In the genomic region with DNA sequence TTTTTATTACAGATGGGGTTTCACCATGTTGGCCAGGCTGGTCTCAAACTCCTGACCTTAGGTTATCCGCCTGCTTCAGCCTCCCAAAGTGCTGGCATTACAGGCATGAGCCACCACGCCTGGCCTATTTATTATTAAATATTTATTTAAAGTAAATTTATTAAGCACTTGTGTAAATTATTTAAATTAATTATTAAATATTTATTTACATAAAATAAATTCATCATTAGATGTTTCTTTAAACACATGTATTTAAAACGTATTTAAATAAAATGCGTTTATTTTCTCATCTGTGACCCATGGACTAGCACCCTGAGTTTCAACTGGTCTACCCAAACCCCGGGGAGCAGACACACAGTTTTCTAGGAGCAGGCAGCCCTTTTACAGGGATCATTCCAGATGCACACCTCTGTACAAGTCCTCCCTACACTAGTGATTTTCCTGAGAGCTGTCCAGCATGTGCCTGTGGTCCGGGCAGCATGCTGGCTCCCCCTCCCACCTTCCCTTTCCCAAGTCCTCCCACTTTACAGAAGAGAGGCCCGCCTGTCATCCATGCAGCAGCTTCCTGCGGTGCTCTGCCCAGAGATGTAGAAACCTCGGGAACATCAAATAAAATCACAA, we compare ENCODE assay signal across 1 cellular context.
TF ChIP-seq lines count a peak whose summit lies in the region.

No MANE protein-coding gene starts in this region.

TF ChIP-seq in GM12878, 131 proteins besides CTCF, POLR2A, EP300 and RAD21:
- no peak for TF ChIP-seq NR2F1 (conservative IDR thresholded peaks at IDR 0.05)
- TF ChIP-seq SREBF2 (IDR thresholded peaks at IDR 0.05; ENCODE audit: low read length) = no peak
- TF ChIP-seq, protein P1, sequence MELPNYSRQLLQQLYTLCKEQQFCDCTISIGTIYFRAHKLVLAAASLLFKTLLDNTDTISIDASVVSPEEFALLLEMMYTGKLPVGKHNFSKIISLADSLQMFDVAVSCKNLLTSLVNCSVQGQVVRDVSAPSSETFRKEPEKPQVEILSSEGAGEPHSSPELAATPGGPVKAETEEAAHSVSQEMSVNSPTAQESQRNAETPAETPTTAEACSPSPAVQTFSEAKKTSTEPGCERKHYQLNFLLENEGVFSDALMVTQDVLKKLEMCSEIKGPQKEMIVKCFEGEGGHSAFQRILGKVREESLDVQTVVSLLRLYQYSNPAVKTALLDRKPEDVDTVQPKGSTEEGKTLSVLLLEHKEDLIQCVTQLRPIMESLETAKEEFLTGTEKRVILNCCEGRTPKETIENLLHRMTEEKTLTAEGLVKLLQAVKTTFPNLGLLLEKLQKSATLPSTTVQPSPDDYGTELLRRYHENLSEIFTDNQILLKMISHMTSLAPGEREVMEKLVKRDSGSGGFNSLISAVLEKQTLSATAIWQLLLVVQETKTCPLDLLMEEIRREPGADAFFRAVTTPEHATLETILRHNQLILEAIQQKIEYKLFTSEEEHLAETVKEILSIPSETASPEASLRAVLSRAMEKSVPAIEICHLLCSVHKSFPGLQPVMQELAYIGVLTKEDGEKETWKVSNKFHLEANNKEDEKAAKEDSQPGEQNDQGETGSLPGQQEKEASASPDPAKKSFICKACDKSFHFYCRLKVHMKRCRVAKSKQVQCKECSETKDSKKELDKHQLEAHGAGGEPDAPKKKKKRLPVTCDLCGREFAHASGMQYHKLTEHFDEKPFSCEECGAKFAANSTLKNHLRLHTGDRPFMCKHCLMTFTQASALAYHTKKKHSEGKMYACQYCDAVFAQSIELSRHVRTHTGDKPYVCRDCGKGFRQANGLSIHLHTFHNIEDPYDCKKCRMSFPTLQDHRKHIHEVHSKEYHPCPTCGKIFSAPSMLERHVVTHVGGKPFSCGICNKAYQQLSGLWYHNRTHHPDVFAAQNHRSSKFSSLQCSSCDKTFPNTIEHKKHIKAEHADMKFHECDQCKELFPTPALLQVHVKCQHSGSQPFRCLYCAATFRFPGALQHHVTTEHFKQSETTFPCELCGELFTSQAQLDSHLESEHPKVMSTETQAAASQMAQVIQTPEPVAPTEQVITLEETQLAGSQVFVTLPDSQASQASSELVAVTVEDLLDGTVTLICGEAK (IDR thresholded peaks at IDR 0.05; ENCODE audit: borderline replicate concordance) = no peak
- no peak for TF ChIP-seq EGR1 (IDR thresholded peaks at IDR 0.05; ENCODE audit: borderline replicate concordance in 1 of 2, low read depth in 2 of 2, low read length in 2 of 2)
- TF ChIP-seq, protein P2, sequence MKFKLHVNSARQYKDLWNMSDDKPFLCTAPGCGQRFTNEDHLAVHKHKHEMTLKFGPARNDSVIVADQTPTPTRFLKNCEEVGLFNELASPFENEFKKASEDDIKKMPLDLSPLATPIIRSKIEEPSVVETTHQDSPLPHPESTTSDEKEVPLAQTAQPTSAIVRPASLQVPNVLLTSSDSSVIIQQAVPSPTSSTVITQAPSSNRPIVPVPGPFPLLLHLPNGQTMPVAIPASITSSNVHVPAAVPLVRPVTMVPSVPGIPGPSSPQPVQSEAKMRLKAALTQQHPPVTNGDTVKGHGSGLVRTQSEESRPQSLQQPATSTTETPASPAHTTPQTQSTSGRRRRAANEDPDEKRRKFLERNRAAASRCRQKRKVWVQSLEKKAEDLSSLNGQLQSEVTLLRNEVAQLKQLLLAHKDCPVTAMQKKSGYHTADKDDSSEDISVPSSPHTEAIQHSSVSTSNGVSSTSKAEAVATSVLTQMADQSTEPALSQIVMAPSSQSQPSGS (IDR thresholded peaks at IDR 0.05; ENCODE audit: low read length) = no peak
- no peak for TF ChIP-seq ZNF24 (IDR thresholded peaks at IDR 0.05)
